12 cellular contexts compared by ENCODE assay signal in genomic region chr3:4394048-4394447, GRCh38.
DNase-seq lines count a peak whose midpoint lies in the region; ATAC-seq, FAIRE-seq and TF ChIP-seq lines count a peak whose summit lies in the region.
"Had no signal": no experiment of that assay in that cellular context is flagged by ENCODE, and none has a peak within 500 bp of the region (broad histone marks: within the 10 kb centered on the region; RNA-seq: fewer than 3 reads in every experiment).

No MANE protein-coding gene starts in this region.

- no peaks in the 10 kb centered on the region for H3K9me3 ChIP-seq in pancreas

- POLR2A ChIA-PET in activated CD4-positive, alpha-beta memory T cell treated with anti-CD3 and anti-CD28 coated beads for 36 hours (lab: Charles Lee): no interaction called here
- POLR2A ChIA-PET in HEK293T (lab: Yijun Ruan, JAX): no interaction called here

- FAIRE-seq in pancreas (lab: Jason Lieb, UNC): no peak

- no peaks in the 10 kb centered on the region for H3K27me3 ChIP-seq in pancreas

- peaks cover 37% of the 10 kb centered on the region for H3K4me1 Mint-ChIP-seq in activated CD4-positive, alpha-beta memory T cell treated with anti-CD3 and anti-CD28 coated beads for 36 hours (ENCODE audit: low read depth)

- peaks cover 5% of the 10 kb centered on the region for H3K9me3 Mint-ChIP-seq in activated CD4-positive, alpha-beta memory T cell treated with anti-CD3 and anti-CD28 coated beads for 36 hours

- peak; percentile 22 for DNase-seq in stimulated activated CD4-positive, alpha-beta T cell treated with anti-CD3 and anti-CD28 coated beads, Interleukin-4, amount 100 ng/mL, for 24 hours
- no peak for DNase-seq in stimulated activated CD4-positive, alpha-beta T cell treated with anti-CD3 and anti-CD28 coated beads, Interleukin-12 subunit alpha, Interleukin-12 subunit beta, amount 100 ng/mL, for 4 hours
- peak; percentile 59 for DNase-seq in activated CD4-positive, alpha-beta memory T cell treated with anti-CD3 and anti-CD28 coated beads for 36 hours
- DNase-seq in epithelial cell of esophagus (ENCODE audit: low read depth): peak; percentile 34
- no peak for DNase-seq in pancreas
- DNase-seq in HEK293T (ENCODE audit: extremely low spot score): no peak
- DNase-seq: aorta, NCI-H510A treated with DMSO at 0.1 percent for 48 hours, T-helper 9 cell had no signal

- no peaks in the 10 kb centered on the region for H3K27me3 Mint-ChIP-seq in activated CD4-positive, alpha-beta memory T cell treated with anti-CD3 and anti-CD28 coated beads for 36 hours
- H3K27me3 Mint-ChIP-seq: IgD-negative memory B cell had no signal

- CTCF ChIA-PET in activated CD4-positive, alpha-beta memory T cell treated with anti-CD3 and anti-CD28 coated beads for 36 hours (lab: Charles Lee): interaction anchor here (1.9 kb wide), 1 partner anchor 43 kb away, joined by 7 read pairs; no protein-coding TSS in a partner anchor
- CTCF ChIA-PET in HEK293T (lab: Yijun Ruan, JAX): no interaction called here

- H3K4me3 ChIP-seq in epithelial cell of esophagus (ENCODE audit: low read length): no peak overlapping the region
- no peak overlapping the region for H3K4me3 ChIP-seq in pancreas

- H3K4me1 ChIP-seq in pancreas: no peaks in the 10 kb centered on the region

- TF ChIP-seq CTCF in epithelial cell of esophagus (IDR thresholded peaks at IDR 0.05; ENCODE audit: insufficient read depth, low read depth, low read length, missing control alignments) (no peak), pancreas (IDR thresholded peaks at IDR 0.05) (no peak)

- ATAC-seq in pancreas: no peak
- no peak for ATAC-seq in HG03520 (IDR thresholded peaks at IDR 0.05; ENCODE audit: unreplicated experiment)
- ATAC-seq in HG02870 (IDR thresholded peaks at IDR 0.05; ENCODE audit: unreplicated experiment): no peak

- peaks cover 22% of the 10 kb centered on the region for H3K36me3 Mint-ChIP-seq in activated CD4-positive, alpha-beta memory T cell treated with anti-CD3 and anti-CD28 coated beads for 36 hours

- whole genome bisulfite sequencing in pancreas, 2 donors: 95 to 96% methylated on average over 3 of the region's 3 CpGs

- H3K27ac ChIP-seq in pancreas: no peak overlapping the region

- H3K36me3 ChIP-seq in pancreas: no peaks in the 10 kb centered on the region

- H3K27ac Mint-ChIP-seq in activated CD4-positive, alpha-beta memory T cell treated with anti-CD3 and anti-CD28 coated beads for 36 hours: peak overlapping the region; percentile 69
- H3K27ac Mint-ChIP-seq: IgD-negative memory B cell had no signal

- intact Hi-C loops in activated CD4-positive, alpha-beta memory T cell treated with anti-CD3 and anti-CD28 coated beads for 36 hours (cut with micrococcal nuclease): no loop called here
- intact Hi-C loops in pancreas (cut with DNase I): no loop called here

- no peak overlapping the region for H3K4me3 Mint-ChIP-seq in activated CD4-positive, alpha-beta memory T cell treated with anti-CD3 and anti-CD28 coated beads for 36 hours
- H3K4me3 Mint-ChIP-seq: IgD-negative memory B cell had no signal

TF ChIP-seq in HEK293T, 16 proteins besides CTCF, POLR2A, EP300 and RAD21:
- no peak for TF ChIP-seq TARDBP (IDR thresholded peaks at IDR 0.05)
- no peak for TF ChIP-seq ARNT (IDR thresholded peaks at IDR 0.05)
- TF ChIP-seq PKNOX1 (IDR thresholded peaks at IDR 0.05): no peak
- no peak for TF ChIP-seq ELF4 (IDR thresholded peaks at IDR 0.05)
- no peak for TF ChIP-seq HDGF (IDR thresholded peaks at IDR 0.05; ENCODE audit: borderline replicate concordance)
- TF ChIP-seq FOXM1 (IDR thresholded peaks at IDR 0.05; ENCODE audit: borderline replicate concordance): no peak
- no peak for TF ChIP-seq FOXA1 (IDR thresholded peaks at IDR 0.05)

Comparison
In these comparisons a context has a peak if more than half of its experiments do, and no peak if none do; other contexts are left out.
1. DNase-seq: peak in stimulated activated CD4-positive, alpha-beta T cell treated with anti-CD3 and anti-CD28 coated beads, Interleukin-4, amount 100 ng/mL, for 24 hours (single experiment), activated CD4-positive, alpha-beta memory T cell treated with anti-CD3 and anti-CD28 coated beads for 36 hours (single experiment) and epithelial cell of esophagus (single experiment); none in stimulated activated CD4-positive, alpha-beta T cell treated with anti-CD3 and anti-CD28 coated beads, Interleukin-12 subunit alpha, Interleukin-12 subunit beta, amount 100 ng/mL, for 4 hours (single experiment), pancreas (0 of 6) and HEK293T (single experiment).